ENCODE assay signal across 34 cellular contexts in the genomic region with DNA sequence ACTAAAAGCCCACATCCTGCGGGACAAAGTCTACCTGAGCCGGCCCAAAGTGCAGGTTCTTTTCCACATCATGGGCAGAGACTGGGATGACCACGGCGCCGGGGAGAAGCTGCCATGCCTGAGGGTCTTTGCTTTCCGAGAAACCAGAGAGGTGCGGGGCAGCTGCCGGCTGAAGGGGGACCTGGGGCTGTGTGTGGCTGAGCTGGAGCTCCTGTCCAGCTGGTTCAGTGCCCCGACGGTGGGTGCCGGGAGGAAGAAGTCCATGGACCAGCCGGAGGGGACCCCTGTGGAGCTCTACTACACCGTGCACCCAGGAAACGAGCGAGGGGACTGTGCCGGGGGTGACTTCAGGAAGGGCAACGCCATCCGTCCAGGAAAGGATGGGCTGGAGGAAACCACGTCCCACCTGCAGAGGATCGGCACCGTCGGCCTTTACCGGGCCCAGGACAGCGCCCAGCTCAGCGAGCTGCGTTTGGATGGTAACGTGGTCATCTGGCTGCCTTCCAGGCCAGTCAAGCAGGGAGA.
"Had no signal": no experiment of that assay in that cellular context is flagged by ENCODE, and none has a peak within 500 bp of the region (broad histone marks: within the 10 kb centered on the region; RNA-seq: fewer than 3 reads in every experiment).

No MANE protein-coding gene starts in this region.

- H3K27ac ChIP-seq: KMS-11 had no signal

- H3K9ac ChIP-seq: KMS-11 had no signal

- DNase-seq: Karpas-422, Kasumi-1, KG1, MG63, MM.1S, MV-4-11, NCI-H1048, NCI-H1092, NCI-H1092 treated with DMSO at 0.1 percent for 48 hours, NCI-H1105, NCI-H1105 treated with DMSO at 0.1 percent for 48 hours, NCI-H1417, NCI-H1417 treated with DMSO at 0.1 percent for 48 hours, NCI-H1436, NCI-H1436 treated with DMSO at 0.1 percent for 48 hours, NCI-H146, NCI-H1694, NCI-H1694 treated with DMSO at 0.1 percent for 48 hours, NCI-H187, NCI-H187 treated with DMSO at 0.1 percent for 48 hours, NCI-H1930, NCI-H2029, NCI-H2029 treated with DMSO at 0.1 percent for 48 hours, NCI-H2081, NCI-H2081 treated with DMSO at 0.1 percent for 48 hours, NCI-H2107, NCI-H2171, NCI-H2171 treated with DMSO at 0.1 percent for 48 hours, NCI-H2227 treated with DMSO at 0.1 percent for 48 hours, NCI-H226, NCI-H345, NCI-H446, NCI-H446 treated with DMSO at 0.1 percent for 48 hours had no signal

- H3K4me2 ChIP-seq: KMS-11 had no signal

- H3K9me3 ChIP-seq: MG63 had no signal

- H3K4me3 ChIP-seq: MG63 had no signal

- H3K36me3 ChIP-seq: MG63 had no signal

- H3K27me3 ChIP-seq: MG63 had no signal
